Comparison of ENCODE assay signal across 8 cellular contexts in the genomic region with DNA sequence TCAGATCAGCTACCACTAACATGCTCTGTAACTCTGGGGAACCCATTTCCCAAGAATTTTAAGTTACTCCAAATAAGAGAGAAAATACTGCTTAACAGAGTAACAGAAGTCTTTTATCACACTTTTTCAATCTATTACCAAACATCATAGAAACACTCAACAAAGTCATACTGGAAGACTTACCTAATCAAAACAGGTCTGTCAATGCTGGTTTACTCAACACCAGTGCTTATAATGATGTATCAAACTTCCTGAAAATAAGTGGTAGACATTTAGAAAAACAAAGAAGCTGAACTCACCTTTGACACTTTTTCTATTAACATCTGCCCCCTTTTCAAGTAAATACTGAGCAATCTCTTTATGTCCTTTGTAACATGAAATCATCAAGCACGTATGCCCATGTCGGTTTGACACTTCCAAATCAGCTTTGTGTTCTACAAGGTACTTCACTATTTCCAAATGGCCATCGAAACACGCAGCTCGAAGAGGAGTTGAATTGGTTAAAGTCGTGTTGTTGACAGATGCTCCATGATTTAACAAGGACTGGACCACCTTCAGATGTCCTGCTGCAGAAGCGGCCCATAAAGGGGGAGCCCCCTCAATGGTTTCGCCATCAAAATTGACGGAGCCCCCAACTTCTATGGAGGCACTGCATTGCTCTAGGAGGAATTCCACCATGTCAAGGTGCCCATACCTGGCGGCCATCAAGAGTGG. TPM values are rescaled to one million over a fixed set of nuclear protein-coding genes. Genes with fewer than 3 reads are reported as not detected.
A peak's percentile ranks its signal among the peaks of the same experiment; 100 is the strongest.
DNase-seq lines count a peak whose midpoint lies in the region; ATAC-seq and TF ChIP-seq lines count a peak whose summit lies in the region.

No MANE protein-coding gene starts in this region.

- ATAC-seq in right lobe of liver: no peak
- no peak for ATAC-seq in HG03097 (IDR thresholded peaks at IDR 0.05; ENCODE audit: low FRiP score, unreplicated experiment)
- ATAC-seq in HG02970 (IDR thresholded peaks at IDR 0.05; ENCODE audit: low FRiP score, unreplicated experiment): no peak

- H3K27ac ChIP-seq in right lobe of liver (peak overlapping the region; percentile 99), transverse colon (peak overlapping the region; percentile 99 to 100 (median 99))

- intact Hi-C loops in activated naive CD4-positive, alpha-beta T cell treated with anti-CD3 and anti-CD28 coated beads for 36 hours (cut with micrococcal nuclease): no loop called here
- intact Hi-C loops in right lobe of liver (cut with DNase I) (no loop called here), transverse colon (cut with DNase I; ENCODE audit: low total_unique reads) (no loop called here)

- peak overlapping the region; percentile 95 for H3K4me3 Mint-ChIP-seq in activated naive CD4-positive, alpha-beta T cell treated with anti-CD3 and anti-CD28 coated beads for 36 hours

- TF ChIP-seq POLR2A in right lobe of liver (IDR thresholded peaks at IDR 0.05): no peak
- TF ChIP-seq POLR2A in transverse colon (IDR thresholded peaks at IDR 0.05): no peak

- CTCF ChIA-PET in activated naive CD4-positive, alpha-beta T cell treated with anti-CD3 and anti-CD28 coated beads for 36 hours (lab: Charles Lee): interaction anchor here (1.0 to 1.9 kb wide), 5 partner anchors 17 to 234 kb away, joined by 3 to 8 read pairs (median 3); no protein-coding TSS in a partner anchor

- peak overlapping the region; percentile 99 for H3K27ac Mint-ChIP-seq in activated naive CD4-positive, alpha-beta T cell treated with anti-CD3 and anti-CD28 coated beads for 36 hours

- no peaks in the 10 kb centered on the region for H3K27me3 ChIP-seq in adipocyte (replicated peaks; ENCODE audit: control insufficient read depth, insufficient read depth, low read length)
- no peaks in the 10 kb centered on the region for H3K27me3 ChIP-seq in right lobe of liver
- H3K27me3 ChIP-seq in transverse colon: no peaks in the 10 kb centered on the region

- H3K4me1 ChIP-seq in adipocyte (ENCODE audit: control insufficient read depth, insufficient read depth, low read length) (peaks cover 33% of the 10 kb centered on the region), right lobe of liver (peaks cover 0 to 53% (median 3%) of the 10 kb centered on the region in 4 donors), transverse colon (peaks cover 24 to 55% (median 32%) of the 10 kb centered on the region in 4 donors)

- H3K36me3 Mint-ChIP-seq in activated naive CD4-positive, alpha-beta T cell treated with anti-CD3 and anti-CD28 coated beads for 36 hours (ENCODE audit: low read depth): peaks cover 60% of the 10 kb centered on the region

- in situ Hi-C loops in transverse colon (cut with MboI; ENCODE audit: low pct_ligation_motif_present in 1 of 4, low pct_unique_long_range_greater_than_20kb in 1 of 4, low sequenced_read_pairs in 3 of 4): no loop called here

- no peak for TF ChIP-seq CTCF in right lobe of liver (IDR thresholded peaks at IDR 0.05)
- no peak for TF ChIP-seq CTCF in transverse colon (IDR thresholded peaks at IDR 0.05)

- H3K4me1 Mint-ChIP-seq in activated naive CD4-positive, alpha-beta T cell treated with anti-CD3 and anti-CD28 coated beads for 36 hours (ENCODE audit: low read depth): peaks cover 57% of the 10 kb centered on the region

- peaks cover 41% of the 10 kb centered on the region for H3K36me3 ChIP-seq in adipocyte (ENCODE audit: control insufficient read depth, insufficient read depth, low read length, severe bottlenecking)
- H3K36me3 ChIP-seq in right lobe of liver: no peaks in the 10 kb centered on the region
- H3K36me3 ChIP-seq in transverse colon: peaks cover 0 to 17% (median 0%) of the 10 kb centered on the region in 4 donors

- no peaks in the 10 kb centered on the region for H3K27me3 Mint-ChIP-seq in activated naive CD4-positive, alpha-beta T cell treated with anti-CD3 and anti-CD28 coated beads for 36 hours (ENCODE audit: low read depth)

- H3K9me3 Mint-ChIP-seq in activated naive CD4-positive, alpha-beta T cell treated with anti-CD3 and anti-CD28 coated beads for 36 hours: peaks cover 7% of the 10 kb centered on the region

- WGBS in right lobe of liver (ENCODE audit: insufficient coverage, low coverage, low lambda C conversion rate, missing lambda C conversion rate): 26% methylated on average over 6 of the region's 10 CpGs
- 0 to 25% methylated on average over 3 to 10 of the region's 10 CpGs for WGBS in transverse colon (ENCODE audit: low coverage in 1 of 2), 2 donors

- DNase-seq in activated naive CD4-positive, alpha-beta T cell treated with anti-CD3 and anti-CD28 coated beads for 36 hours: no peak
- DNase-seq in activated naive CD4-positive, alpha-beta T cell treated with Interleukin-2 at 50 U/mL for 16 hours: no peak
- DNase-seq in adipocyte (ENCODE audit: low read depth): peak; percentile 19
- no peak for DNase-seq in right lobe of liver
- DNase-seq in transverse colon: no peak
- DNase-seq in GM19238 (ENCODE audit: insufficient read length, low spot score): no peak

- TF ChIP-seq EP300 in transverse colon (IDR thresholded peaks at IDR 0.05; ENCODE audit: low read depth): no peak

- H3K9me3 ChIP-seq in adipocyte (ENCODE audit: control insufficient read depth, low read length) (peaks cover 9% of the 10 kb centered on the region), right lobe of liver (no peaks in the 10 kb centered on the region), transverse colon (peaks cover 7 to 12% of the 10 kb centered on the region in 2 donors)

- H3K9ac ChIP-seq in adipocyte (ENCODE audit: low read length): peak overlapping the region; percentile 96

- H3K4me3 ChIP-seq in adipocyte (ENCODE audit: low read length) (peak overlapping the region; percentile 90), right lobe of liver (peak overlapping the region; percentile 62 to 78 (median 66)), transverse colon (peak overlapping the region; percentile 81 to 90 (median 83))

RNA-seq across cellular contexts. Expression of a gene that starts 1.8 kb away (rescaled TPM):
- 1 to 10 TPM; 9.7 to 10.0 TPM for total RNA-seq in activated naive CD4-positive, alpha-beta T cell treated with anti-CD3 and anti-CD28 coated beads for 36 hours
- 10 to 100 TPM in 4 of 6 experiments, 1 to 10 TPM in 2; 8.7 to 12.2 (median 11.0) TPM for total RNA-seq in right lobe of liver
- total RNA-seq in transverse colon: 10 to 100 TPM in 3 of 4 donors, 1 to 10 TPM in 1; 5.8 to 46.0 (median 40.0) TPM

RNA-seq across cellular contexts. Expression of a gene that starts 59.5 kb away (rescaled TPM):
- total RNA-seq in activated naive CD4-positive, alpha-beta T cell treated with anti-CD3 and anti-CD28 coated beads for 36 hours: under 1 TPM; 0.72 to 0.91 TPM
- total RNA-seq in right lobe of liver (1 to 10 TPM in 4 of 6 experiments, under 1 TPM in 2; 0.31 to 2.3 (median 2.1) TPM), transverse colon (1 to 10 TPM in 1 of 4 donors, under 1 TPM in 1, not detected in 2; 0.68 to 1.1 TPM)
